ENCODE assay signal across 15 cellular contexts in genomic region chrX:132837971-132838370, GRCh38.
DNase-seq lines count a peak whose midpoint lies in the region; ATAC-seq and TF ChIP-seq lines count a peak whose summit lies in the region.
"Had no signal": no experiment of that assay in that cellular context is flagged by ENCODE, and none has a peak within 500 bp of the region (broad histone marks: within the 10 kb centered on the region; RNA-seq: fewer than 3 reads in every experiment).

No MANE protein-coding gene starts in this region.

- H3K36me3 ChIP-seq in GM23338 (ENCODE audit: insufficient read depth), result no peaks in the 10 kb centered on the region
- no peaks in the 10 kb centered on the region for H3K36me3 ChIP-seq in SK-N-MC (ENCODE audit: insufficient read depth, low read length)
- no peaks in the 10 kb centered on the region for H3K36me3 ChIP-seq in hepatocyte (replicated peaks; ENCODE audit: insufficient read depth, low read depth)
- no peaks in the 10 kb centered on the region for H3K36me3 ChIP-seq in OCI-LY7 (ENCODE audit: insufficient read depth, low read length)
- H3K36me3 ChIP-seq: BLaER1 treated with 17β-estradiol and CSF1 and Interleukin-3, amounts not matched to agents 10 nM and 100 nM had no signal

- no peak overlapping the region for H3K4me3 Mint-ChIP-seq in GM23338
- H3K4me3 Mint-ChIP-seq in activated CD4-positive, alpha-beta T cell treated with anti-CD3 and anti-CD28 coated beads, Interleukin-2, amount 10 ng/mL, durations not matched to agents 24 days and 14 days, result no peak overlapping the region

- H3K4me1 ChIP-seq in GM23338 (ENCODE audit: insufficient read depth), result 0 out of 2 replicates have a peak, but pooled peaks cover 6% of the 10 kb centered on the region
- H3K4me1 ChIP-seq in hepatocyte (ENCODE audit: insufficient read depth), result peaks cover 6% of the 10 kb centered on the region
- H3K4me1 ChIP-seq in OCI-LY7 (ENCODE audit: insufficient read depth, low read length, poor library complexity, severe bottlenecking), result no peaks in the 10 kb centered on the region

- H3K36me3 Mint-ChIP-seq in GM23338 (ENCODE audit: low read depth), result no peaks in the 10 kb centered on the region
- H3K36me3 Mint-ChIP-seq in activated CD4-positive, alpha-beta T cell treated with anti-CD3 and anti-CD28 coated beads, Interleukin-2, amount 10 ng/mL, durations not matched to agents 24 days and 14 days (ENCODE audit: low read depth), result no peaks in the 10 kb centered on the region

- DNase-seq in GM23338 (ENCODE audit: low spot score) (no peak), SK-N-MC (ENCODE audit: low read depth, low spot score) (peak; percentile 37), hepatocyte (ENCODE audit: low spot score) (peak; percentile 4), renal cortical epithelial cell (ENCODE audit: low read depth) (peak; percentile 2), omental fat pad (ENCODE audit: low spot score) (no peak), OCI-LY7 (ENCODE audit: low spot score) (no peak)
- no peak for DNase-seq in activated CD4-positive, alpha-beta T cell treated with anti-CD3 and anti-CD28 coated beads, Interleukin-2, amount 10 ng/mL, durations not matched to agents 24 days and 14 days
- DNase-seq: KBM-7, NCI-H2107, NCI-H446 treated with DMSO at 0.1 percent for 48 hours, NCI-H774, Right ventricle myocardium superior had no signal

- peaks cover 2% of the 10 kb centered on the region for H3K27me3 Mint-ChIP-seq in GM23338 (ENCODE audit: insufficient read depth, low read depth, poor library complexity)
- H3K27me3 Mint-ChIP-seq in activated CD4-positive, alpha-beta T cell treated with anti-CD3 and anti-CD28 coated beads, Interleukin-2, amount 10 ng/mL, durations not matched to agents 24 days and 14 days, result peaks cover 3% of the 10 kb centered on the region

- no peaks in the 10 kb centered on the region for H3K79me2 ChIP-seq in GM23338 (replicated peaks; ENCODE audit: insufficient read depth)
- H3K79me2 ChIP-seq in hepatocyte, result no peaks in the 10 kb centered on the region
- H3K79me2 ChIP-seq in OCI-LY7 (ENCODE audit: insufficient read depth, low read depth, low read length), result no peaks in the 10 kb centered on the region

- H3K4me3 ChIP-seq in GM23338, result no peak overlapping the region
- H3K4me3 ChIP-seq in SK-N-MC, result peak overlapping the region; percentile 70
- no peak overlapping the region for H3K4me3 ChIP-seq in hepatocyte
- no peak overlapping the region for H3K4me3 ChIP-seq in OCI-LY7 (ENCODE audit: low read depth, low read length, poor library complexity, severe bottlenecking)
- H3K4me3 ChIP-seq: BLaER1 treated with 17β-estradiol and CSF1 and Interleukin-3, amounts not matched to agents 10 nM and 100 nM had no signal

- H2AFZ ChIP-seq in GM23338 (no peak overlapping the region), hepatocyte (no peak overlapping the region), OCI-LY7 (ENCODE audit: low read length) (no peak overlapping the region)

- peak overlapping the region; percentile 25 for H3K9ac ChIP-seq in SK-N-MC (ENCODE audit: insufficient read length)
- H3K9ac ChIP-seq: BLaER1 treated with 17β-estradiol and CSF1 and Interleukin-3, amounts not matched to agents 10 nM and 100 nM had no signal

- TF ChIP-seq CTCF in GM23338 (conservative IDR thresholded peaks at IDR 0.05; ENCODE audit: low read depth in 2 of 2) (no peak), hepatocyte (IDR thresholded peaks at IDR 0.05; ENCODE audit: poor library complexity) (no peak), omental fat pad (IDR thresholded peaks at IDR 0.05) (no peak), OCI-LY7 (conservative IDR thresholded peaks at IDR 0.05; ENCODE audit: low read length) (no peak)

- H3K4me2 ChIP-seq in GM23338 (no peak overlapping the region), hepatocyte (no peak overlapping the region), OCI-LY7 (ENCODE audit: low read length) (no peak overlapping the region)
- H3K4me2 ChIP-seq: BLaER1 treated with 17β-estradiol and CSF1 and Interleukin-3, amounts not matched to agents 10 nM and 100 nM had no signal

- H3K9me2 ChIP-seq in GM23338 (ENCODE audit: insufficient read depth) (no peaks in the 10 kb centered on the region), hepatocyte (replicated peaks; ENCODE audit: insufficient read depth) (no peaks in the 10 kb centered on the region), OCI-LY7 (ENCODE audit: insufficient read depth, low read length) (no peaks in the 10 kb centered on the region)

- intact Hi-C loops in activated CD4-positive, alpha-beta T cell treated with anti-CD3 and anti-CD28 coated beads, Interleukin-2, amount 10 ng/mL, durations not matched to agents 24 days and 14 days (cut with micrococcal nuclease), result no loop called here
- intact Hi-C loops in OCI-LY7 (cut with micrococcal nuclease; ENCODE audit: unreplicated experiment), result no loop called here

- no TSS peak for BruUV-seq in OCI-LY7 (replicated peaks; lab: Mats Ljungman, UMichigan)

- no peak for ATAC-seq in GM23338
- no peak for ATAC-seq in omental fat pad (ENCODE audit: low FRiP score)
- no peak for ATAC-seq in HG02840 (IDR thresholded peaks at IDR 0.05; ENCODE audit: low FRiP score, unreplicated experiment)
- ATAC-seq: Panc1 had no signal

- CTCF ChIA-PET in OCI-LY7 (lab: Charles Lee; ENCODE audit: unreplicated experiment), result no interaction called here

- no peaks in the 10 kb centered on the region for H3F3A ChIP-seq in GM23338 (replicated peaks; ENCODE audit: low read depth)

- H4K20me1 ChIP-seq in GM23338 (replicated peaks; ENCODE audit: insufficient read depth), result no peaks in the 10 kb centered on the region
- H4K20me1 ChIP-seq in hepatocyte (ENCODE audit: insufficient read depth, poor library complexity, severe bottlenecking), result no peaks in the 10 kb centered on the region
- H4K20me1 ChIP-seq in OCI-LY7 (ENCODE audit: insufficient read depth, low read length), result no peaks in the 10 kb centered on the region

- no peaks in the 10 kb centered on the region for H3K9me3 Mint-ChIP-seq in GM23338
- no peaks in the 10 kb centered on the region for H3K9me3 Mint-ChIP-seq in activated CD4-positive, alpha-beta T cell treated with anti-CD3 and anti-CD28 coated beads, Interleukin-2, amount 10 ng/mL, durations not matched to agents 24 days and 14 days

- H3K27me3 ChIP-seq in GM23338 (ENCODE audit: insufficient read depth) (no peaks in the 10 kb centered on the region), hepatocyte (no peaks in the 10 kb centered on the region)

- H3K9me3 ChIP-seq in SK-N-MC (ENCODE audit: low read depth, low read length) (no peaks in the 10 kb centered on the region), hepatocyte (ENCODE audit: low read depth) (no peaks in the 10 kb centered on the region), OCI-LY7 (ENCODE audit: low read length) (no peaks in the 10 kb centered on the region)

- POLR2A ChIA-PET in OCI-LY7 (lab: Charles Lee), result no interaction called here

- H3K27ac Mint-ChIP-seq in GM23338, result peak overlapping the region; percentile 18; the same call in 1 of the 2 replicates
- H3K27ac Mint-ChIP-seq in activated CD4-positive, alpha-beta T cell treated with anti-CD3 and anti-CD28 coated beads, Interleukin-2, amount 10 ng/mL, durations not matched to agents 24 days and 14 days, result no peak overlapping the region

- H3K27ac ChIP-seq in GM23338 (ENCODE audit: low read depth), result no peak overlapping the region
- peak overlapping the region; percentile 92 for H3K27ac ChIP-seq in SK-N-MC
- H3K27ac ChIP-seq in hepatocyte, result peak overlapping the region; percentile 62
- no peak overlapping the region for H3K27ac ChIP-seq in OCI-LY7 (ENCODE audit: low read depth, low read length, poor library complexity, severe bottlenecking)
- H3K27ac ChIP-seq: BLaER1 treated with 17β-estradiol and CSF1 and Interleukin-3, amounts not matched to agents 10 nM and 100 nM had no signal

- H3K4me1 Mint-ChIP-seq in GM23338, result peaks cover 31% of the 10 kb centered on the region
- no peaks in the 10 kb centered on the region for H3K4me1 Mint-ChIP-seq in activated CD4-positive, alpha-beta T cell treated with anti-CD3 and anti-CD28 coated beads, Interleukin-2, amount 10 ng/mL, durations not matched to agents 24 days and 14 days

- 51% methylated on average over 5 of the region's 5 CpGs for WGBS in hepatocyte (ENCODE audit: low lambda C conversion rate, missing lambda C conversion rate)

TF ChIP-seq in GM23338, 12 proteins besides CTCF, POLR2A, EP300 and RAD21:
- TF ChIP-seq REST (IDR thresholded peaks at IDR 0.05; ENCODE audit: unreplicated experiment) (no peak), POLR2AphosphoS5 (IDR thresholded peaks at IDR 0.05; ENCODE audit: low read depth) (no peak), JUNB (IDR thresholded peaks at IDR 0.05; ENCODE audit: unreplicated experiment) (no peak), STAT1 (IDR thresholded peaks at IDR 0.05; ENCODE audit: unreplicated experiment) (no peak)

Comparison
In these comparisons a context has a peak if more than half of its experiments do, and no peak if none do; other contexts are left out.
1. DNase-seq: peak in SK-N-MC (single experiment), hepatocyte (single experiment) and renal cortical epithelial cell (single experiment); none in GM23338 (single experiment), activated CD4-positive, alpha-beta T cell treated with anti-CD3 and anti-CD28 coated beads, Interleukin-2, amount 10 ng/mL, durations not matched to agents 24 days and 14 days (single experiment), omental fat pad (single experiment) and OCI-LY7 (single experiment).
2. H3K27ac ChIP-seq: peak in SK-N-MC (single experiment) and hepatocyte (single experiment); none in GM23338 (single experiment) and OCI-LY7 (single experiment).